In genomic region chr4:111633663-111634266, GRCh38 we compare ENCODE assay signal across 20 cellular contexts.
"Had no signal": no experiment of that assay in that cellular context is flagged by ENCODE, and none has a peak within 500 bp of the region (broad histone marks: within the 10 kb centered on the region; RNA-seq: fewer than 3 reads in every experiment).

No MANE protein-coding gene starts in this region.

- H3K9me3 ChIP-seq: gastroesophageal sphincter, prostate gland, upper lobe of right lung had no signal

- H3K27me3 ChIP-seq: gastroesophageal sphincter, upper lobe of right lung had no signal

- DNase-seq: activated CD4-positive, alpha-beta T cell treated with anti-CD3 and anti-CD28 coated beads, Interleukin-2, amount 10 ng/mL, durations not matched to agents 7 days and 5 days; activated CD4-positive, CD25-positive, alpha-beta regulatory T cell treated with anti-CD3 and anti-CD28 coated beads, Interleukin-2, amount 50 U/mL, for 72 hours; activated CD8-positive, alpha-beta memory T cell treated with anti-CD3 and anti-CD28 coated beads, Interleukin-2, amount 10 ng/mL, durations not matched to agents 7 days and 5 days; activated CD8-positive, alpha-beta T cell treated with anti-CD3 and anti-CD28 coated beads for 36 hours; activated gamma-delta T cell; activated naive CD4-positive, alpha-beta T cell treated with anti-CD3 and anti-CD28 coated beads, Interleukin-2, amount 50 U/mL, for 16 hours; activated naive CD8-positive, alpha-beta T cell treated with anti-CD3 and anti-CD28 coated beads, Interleukin-2, amount 50 U/mL, for 24 hours; activated T-cell treated with anti-CD3 and anti-CD28 coated beads for 4 hours; cortex of kidney; endodermal cell; head of caudate nucleus; hypothalamus; stimulated activated CD4-positive, alpha-beta T cell treated with anti-CD3 and anti-CD28 coated beads, Interleukin-4, amount 100 ng/mL, for 24 hours; stimulated activated naive CD8-positive, alpha-beta T cell treated with anti-CD3 and anti-CD28 coated beads, Interleukin-15, Interleukin-2, amounts not matched to agents 100 U/mL and 50 U/mL, for 24 hours; upper lobe of right lung; WERI-Rb-1 had no signal

- H3K4me1 ChIP-seq: gastroesophageal sphincter, prostate gland, upper lobe of right lung had no signal

- ATAC-seq: activated CD8-positive, alpha-beta memory T cell treated with anti-CD3 and anti-CD28 coated beads, Interleukin-2, amount 10 ng/mL, durations not matched to agents 7 days and 5 days; activated CD8-positive, alpha-beta T cell treated with anti-CD3 and anti-CD28 coated beads for 36 hours; activated naive CD8-positive, alpha-beta T cell treated with anti-CD3 and anti-CD28 coated beads, Interleukin-2, amount 50 U/mL, for 24 hours; gastroesophageal sphincter; natural killer cell treated with Interleukin-12 subunit alpha and Interleukin-12 subunit beta and Interleukin-15 and Interleukin-18, amount 100 ng/mL, for 72 hours; stimulated activated naive CD8-positive, alpha-beta T cell treated with anti-CD3 and anti-CD28 coated beads, Interleukin-15, Interleukin-2, amounts not matched to agents 100 U/mL and 50 U/mL, for 24 hours; upper lobe of right lung had no signal

- H3K27ac ChIP-seq: epithelial cell of prostate, gastroesophageal sphincter, prostate gland, upper lobe of right lung, WERI-Rb-1 had no signal

- H3K4me3 ChIP-seq: gastroesophageal sphincter, prostate gland, upper lobe of right lung had no signal

- H3K36me3 ChIP-seq: gastroesophageal sphincter, prostate gland, upper lobe of right lung, WERI-Rb-1 had no signal
